ENCODE assay signal across 28 cellular contexts in genomic region chr16:88995746-88996535, GRCh38. TPM values are rescaled to one million over a fixed set of nuclear protein-coding genes. Genes with fewer than 3 reads are reported as not detected.
"Had no signal": no experiment of that assay in that cellular context is flagged by ENCODE, and none has a peak within 500 bp of the region (broad histone marks: within the 10 kb centered on the region; RNA-seq: fewer than 3 reads in every experiment).

No MANE protein-coding gene starts in this region.

- H3K36me3 Mint-ChIP-seq: stimulated activated memory B cell treated with anti-CD40 and anti-IgM and Interleukin-4, amounts not matched to agents 10 μg/mL and 1 μg/mL and 100 μg/mL, for 72 hours; type B pancreatic cell had no signal

- ATAC-seq: left colon; left lung; lower lobe of right lung; naive thymus-derived CD4-positive, alpha-beta T cell; natural killer cell treated with Interleukin-12 subunit alpha and Interleukin-12 subunit beta and Interleukin-15 and Interleukin-18, amount 100 ng/mL, for 72 hours; stimulated activated memory B cell treated with anti-CD40 and anti-IgM and Interleukin-4, amounts not matched to agents 10 μg/mL and 1 μg/mL and 100 μg/mL, for 72 hours; stimulated activated naive CD8-positive, alpha-beta T cell treated with anti-CD3 and anti-CD28 coated beads, Interleukin-15, amount 100 ng/mL, for 72 hours had no signal

- H3K4me1 Mint-ChIP-seq: mesothelial cell of epicardium had no signal

- H3K36me3 ChIP-seq: left lung, lower lobe of right lung, neutrophil, ovary, right atrium auricular region, sigmoid colon, spleen, uterus had no signal

- H3K4me3 Mint-ChIP-seq: mesothelial cell of epicardium; natural killer cell treated with Interleukin-12 subunit alpha and Interleukin-12 subunit beta and Interleukin-15 and Interleukin-18, amount 100 ng/mL, for 72 hours; stimulated activated memory B cell treated with anti-CD40 and anti-IgM and Interleukin-4, amounts not matched to agents 10 μg/mL and 1 μg/mL and 100 μg/mL, for 72 hours; stimulated activated naive CD8-positive, alpha-beta T cell treated with anti-CD3 and anti-CD28 coated beads, Interleukin-15, amount 100 ng/mL, for 72 hours; type B pancreatic cell had no signal

- H3K27ac Mint-ChIP-seq: mesothelial cell of epicardium; progenitor cell of endocrine pancreas; stimulated activated memory B cell treated with anti-CD40 and anti-IgM and Interleukin-4, amounts not matched to agents 10 μg/mL and 1 μg/mL and 100 μg/mL, for 72 hours; stimulated activated naive CD8-positive, alpha-beta T cell treated with anti-CD3 and anti-CD28 coated beads, Interleukin-15, amount 100 ng/mL, for 72 hours; type B pancreatic cell had no signal

- DNase-seq: hippocampal formation; kidney glomerular epithelial cell; left colon; lower lobe of right lung; mesendoderm; naive thymus-derived CD4-positive, alpha-beta T cell; occipital lobe; ovary; sigmoid colon; small intestine; spleen; stimulated activated CD4-positive, alpha-beta T cell treated with anti-CD3 and anti-CD28 coated beads, Interleukin-4, amount 100 ng/mL, for 4 hours; stimulated activated CD8-positive, alpha-beta memory T cell treated with anti-CD3 and anti-CD28 coated beads, Interleukin-4, amount 100 ng/mL, for 48 hours; stimulated activated naive CD4-positive, alpha-beta T cell treated with Interleukin-2 at 50 U/mL for 16 hours; stimulated activated naive CD8-positive, alpha-beta T cell treated with anti-CD3 and anti-CD28 coated beads, Interleukin-15, amount 100 ng/mL, for 72 hours; substantia nigra; uterus had no signal

- H3K27me3 ChIP-seq: ovary, uterus had no signal

- H3K4me3 ChIP-seq: left lung, lower lobe of right lung, ovary, right atrium auricular region, sigmoid colon, spleen, tibial nerve, uterus had no signal

- H3K4me1 ChIP-seq: lower lobe of right lung, right atrium auricular region, sigmoid colon, uterus had no signal

- H3K27ac ChIP-seq: left lung, lower lobe of right lung, neutrophil, ovary, right atrium auricular region, sigmoid colon, spleen, tibial nerve, uterus had no signal

RNA-seq across cellular contexts. Expression of gene CBFA2T3, which starts 18.9 kb away (rescaled TPM):
- total RNA-seq: pulmonary artery endothelial cell, renal cortical epithelial cell had no signal
